In genomic region chr19:6252066-6252465, GRCh38 we compare ENCODE assay signal across 27 cellular contexts.
"Had no signal": no experiment of that assay in that cellular context is flagged by ENCODE, and none has a peak within 500 bp of the region (broad histone marks: within the 10 kb centered on the region; RNA-seq: fewer than 3 reads in every experiment).

No MANE protein-coding gene starts in this region.

- H3K9me3 Mint-ChIP-seq: activated CD4-positive, alpha-beta memory T cell treated with anti-CD3 and anti-CD28 coated beads for 36 hours; activated naive CD4-positive, alpha-beta T cell treated with anti-CD3 and anti-CD28 coated beads, Interleukin-2, amount 50 U/mL, for 72 hours; activated T-helper 1 cell treated with anti-CD3 and anti-CD28 coated beads, Interleukin-12 subunit alpha, Interleukin-12 subunit beta, Interleukin-2, Interleukin-4 antibody, amounts not matched to agents 30 ng/mL and 10 ng/mL and 1 ng/mL, durations not matched to agents 14 hours and 24 hours and 36 hours; central memory CD8-positive, alpha-beta T cell; natural killer cell treated with Interleukin-12 subunit alpha and Interleukin-12 subunit beta and Interleukin-15 and Interleukin-18, amount 100 ng/mL, for 72 hours; stimulated activated naive CD8-positive, alpha-beta T cell treated with anti-CD3 and anti-CD28 coated beads, Interleukin-15, Interleukin-2, amounts not matched to agents 100 ng/mL and 50 ng/mL, for 24 hours; T-helper 1 cell treated with Interleukin-12 subunit alpha and Interleukin-12 subunit beta and Interleukin-4 antibody, amounts not matched to agents 30 μg/mL and 1 μg/mL, for 36 hours had no signal

- ATAC-seq: activated naive CD4-positive, alpha-beta T cell treated with anti-CD3 and anti-CD28 coated beads, Interleukin-2, amount 50 U/mL, for 72 hours; left lung; mucosa of descending colon; natural killer cell treated with Interleukin-12 subunit alpha and Interleukin-12 subunit beta and Interleukin-15 and Interleukin-18, amount 100 ng/mL, for 72 hours; right cardiac atrium had no signal

- H3K4me3 ChIP-seq: breast epithelium, esophagus squamous epithelium, left lung, mucosa of descending colon, thoracic aorta, uterus had no signal

- H3K36me3 ChIP-seq: breast epithelium, thoracic aorta, uterus had no signal

- H3K36me3 Mint-ChIP-seq: natural killer cell treated with Interleukin-12 subunit alpha and Interleukin-12 subunit beta and Interleukin-15 and Interleukin-18, amount 100 ng/mL, for 72 hours had no signal

- H3K27ac ChIP-seq: breast epithelium, esophagus squamous epithelium, thoracic aorta, uterus, VCaP had no signal

- DNase-seq: activated CD4-positive, alpha-beta memory T cell treated with anti-CD3 and anti-CD28 coated beads for 36 hours; activated CD4-positive, alpha-beta T cell treated with anti-CD3 and anti-CD28 coated beads for 4 hours; activated CD8-positive, alpha-beta memory T cell treated with anti-CD3 and anti-CD28 coated beads, Interleukin-2, amount 50 U/mL, for 4 hours; activated gamma-delta T cell; activated T-cell treated with anti-CD3 and anti-CD28 coated beads, Interleukin-2, amount 50 U/mL, for 1 hour; cortex of kidney; esophagus squamous epithelium; foreskin melanocyte; kidney glomerular epithelial cell; left lung; right cardiac atrium; stimulated activated CD4-positive, alpha-beta T cell treated with anti-CD3 and anti-CD28 coated beads, Interleukin-12 subunit alpha, Interleukin-12 subunit beta, amount 100 ng/mL, for 4 hours; stimulated activated CD4-positive, alpha-beta T cell treated with anti-CD3 and anti-CD28 coated beads, Interleukin-4, amount 100 ng/mL, for 1 hour; SW 1271; T-helper 9 cell; trophoblast cell; uterus had no signal

- H3K9me3 ChIP-seq: breast epithelium, esophagus squamous epithelium, left lung, mucosa of descending colon, thoracic aorta, uterus had no signal

- H3K27me3 ChIP-seq: breast epithelium, esophagus squamous epithelium, left lung, uterus had no signal

- H3K4me1 ChIP-seq: breast epithelium had no signal

- H3K4me3 Mint-ChIP-seq: activated CD4-positive, alpha-beta memory T cell treated with anti-CD3 and anti-CD28 coated beads for 36 hours; activated T-helper 1 cell treated with anti-CD3 and anti-CD28 coated beads, Interleukin-12 subunit alpha, Interleukin-12 subunit beta, Interleukin-2, Interleukin-4 antibody, amounts not matched to agents 30 ng/mL and 10 ng/mL and 1 ng/mL, durations not matched to agents 14 hours and 24 hours and 36 hours; central memory CD8-positive, alpha-beta T cell; natural killer cell treated with Interleukin-12 subunit alpha and Interleukin-12 subunit beta and Interleukin-15 and Interleukin-18, amount 100 ng/mL, for 72 hours; stimulated activated naive CD8-positive, alpha-beta T cell treated with anti-CD3 and anti-CD28 coated beads, Interleukin-15, Interleukin-2, amounts not matched to agents 100 ng/mL and 50 ng/mL, for 24 hours; T-helper 1 cell treated with Interleukin-12 subunit alpha and Interleukin-12 subunit beta and Interleukin-4 antibody, amounts not matched to agents 30 μg/mL and 1 μg/mL, for 36 hours had no signal

- H3K27me3 Mint-ChIP-seq: activated CD4-positive, alpha-beta memory T cell treated with anti-CD3 and anti-CD28 coated beads for 36 hours; central memory CD8-positive, alpha-beta T cell; natural killer cell treated with Interleukin-12 subunit alpha and Interleukin-12 subunit beta and Interleukin-15 and Interleukin-18, amount 100 ng/mL, for 72 hours; stimulated activated naive CD8-positive, alpha-beta T cell treated with anti-CD3 and anti-CD28 coated beads, Interleukin-15, Interleukin-2, amounts not matched to agents 100 ng/mL and 50 ng/mL, for 24 hours had no signal

- H3K27ac Mint-ChIP-seq: activated CD4-positive, alpha-beta memory T cell treated with anti-CD3 and anti-CD28 coated beads for 36 hours; activated T-helper 1 cell treated with anti-CD3 and anti-CD28 coated beads, Interleukin-12 subunit alpha, Interleukin-12 subunit beta, Interleukin-2, Interleukin-4 antibody, amounts not matched to agents 30 ng/mL and 10 ng/mL and 1 ng/mL, durations not matched to agents 14 hours and 24 hours and 36 hours; natural killer cell treated with Interleukin-12 subunit alpha and Interleukin-12 subunit beta and Interleukin-15 and Interleukin-18, amount 100 ng/mL, for 72 hours; stimulated activated naive CD8-positive, alpha-beta T cell treated with anti-CD3 and anti-CD28 coated beads, Interleukin-15, Interleukin-2, amounts not matched to agents 100 ng/mL and 50 ng/mL, for 24 hours; T-helper 1 cell treated with Interleukin-12 subunit alpha and Interleukin-12 subunit beta and Interleukin-4 antibody, amounts not matched to agents 30 μg/mL and 1 μg/mL, for 36 hours had no signal
